In genomic region chr5:147369742-147370374, GRCh38 we compare ENCODE assay signal across 8 cellular contexts.
DNase-seq lines count a peak whose midpoint lies in the region; ATAC-seq and TF ChIP-seq lines count a peak whose summit lies in the region.

No MANE protein-coding gene starts in this region.

- no peak overlapping the region for H3K27ac Mint-ChIP-seq in Calu3 (ENCODE audit: unreplicated experiment)
- H3K27ac Mint-ChIP-seq in brain: peak overlapping the region in 1 of 5 experiments; percentile 41
- no peak overlapping the region for H3K27ac Mint-ChIP-seq in mesothelial cell of epicardium

- H3K27me3 Mint-ChIP-seq in Calu3 (ENCODE audit: unreplicated experiment): no peaks in the 10 kb centered on the region
- peaks cover 6% of the 10 kb centered on the region for H3K27me3 Mint-ChIP-seq in brain
- H3K27me3 Mint-ChIP-seq in mesothelial cell of epicardium (ENCODE audit: low read depth): no peaks in the 10 kb centered on the region

- no TSS peak for BruUV-seq in Calu3 (replicated peaks; lab: Mats Ljungman, UMichigan)

- H3K36me3 Mint-ChIP-seq in Calu3 (ENCODE audit: insufficient read depth, unreplicated experiment): no peaks in the 10 kb centered on the region
- H3K36me3 Mint-ChIP-seq in brain: no peaks in the 10 kb centered on the region
- no peaks in the 10 kb centered on the region for H3K36me3 Mint-ChIP-seq in mesothelial cell of epicardium

- DNase-seq in Calu3 (no peak), NAMALWA (ENCODE audit: low spot score) (peak; percentile 16), myocyte (ENCODE audit: low read depth) (peak; percentile 23), GM19240 (ENCODE audit: insufficient read length, low spot score) (no peak), mesothelial cell of epicardium (ENCODE audit: low spot score in 2 of 2, unreplicated experiment in 2 of 2) (no peak)
- no peak for DNase-seq in activated CD4-positive, CD25-positive, alpha-beta regulatory T cell (lab: John Stamatoyannopoulos, UW)

- H3K4me1 Mint-ChIP-seq in Calu3 (ENCODE audit: low read depth, unreplicated experiment): peaks cover 9% of the 10 kb centered on the region
- peaks cover 9% of the 10 kb centered on the region for H3K4me1 Mint-ChIP-seq in brain
- H3K4me1 Mint-ChIP-seq in mesothelial cell of epicardium: peaks cover 11% of the 10 kb centered on the region

- CTCF ChIA-PET in Calu3 (lab: Charles Lee): interaction anchor here (0.6 to 2.4 kb wide), 19 partner anchors 10 to 979 kb away, joined by 3 to 47 read pairs (median 4); partner anchors contain the start of gene STK32A

- H3K4me3 Mint-ChIP-seq in Calu3 (ENCODE audit: low read depth, unreplicated experiment): no peak overlapping the region
- no peak overlapping the region for H3K4me3 Mint-ChIP-seq in brain
- no peak overlapping the region for H3K4me3 Mint-ChIP-seq in mesothelial cell of epicardium

- ATAC-seq in HG02763 (IDR thresholded peaks at IDR 0.05; ENCODE audit: unreplicated experiment): no peak

- TF ChIP-seq CTCF in Calu3 (IDR thresholded peaks at IDR 0.05; ENCODE audit: unreplicated experiment): peak; percentile 68
- TF ChIP-seq CTCF in brain (conservative IDR thresholded peaks at IDR 0.05): peak; percentile 77 to 83
- TF ChIP-seq CTCF in mesothelial cell of epicardium (IDR thresholded peaks at IDR 0.05; ENCODE audit: unreplicated experiment): no peak

- H3K9me3 Mint-ChIP-seq in Calu3 (ENCODE audit: low read depth, unreplicated experiment): no peaks in the 10 kb centered on the region
- H3K9me3 Mint-ChIP-seq in brain: peaks cover 0 to 3% (median 0%) of the 10 kb centered on the region in 5 experiments
- H3K9me3 Mint-ChIP-seq in mesothelial cell of epicardium: no peaks in the 10 kb centered on the region

- intact Hi-C loops in Calu3 (cut with micrococcal nuclease; ENCODE audit: unreplicated experiment): loop anchor here (1.0 to 10.0 kb wide), 5 partner anchors 135 to 825 kb away; partner anchors contain the start of gene STK32A

Comparison
In these comparisons a context has a peak if more than half of its experiments do, and no peak if none do; other contexts are left out.
1. DNase-seq: peak in NAMALWA (single experiment) and myocyte (single experiment); none in Calu3 (single experiment), GM19240 (single experiment), activated CD4-positive, CD25-positive, alpha-beta regulatory T cell (0 of 4) and mesothelial cell of epicardium (0 of 2).